25 cellular contexts compared by ENCODE assay signal in the genomic region with DNA sequence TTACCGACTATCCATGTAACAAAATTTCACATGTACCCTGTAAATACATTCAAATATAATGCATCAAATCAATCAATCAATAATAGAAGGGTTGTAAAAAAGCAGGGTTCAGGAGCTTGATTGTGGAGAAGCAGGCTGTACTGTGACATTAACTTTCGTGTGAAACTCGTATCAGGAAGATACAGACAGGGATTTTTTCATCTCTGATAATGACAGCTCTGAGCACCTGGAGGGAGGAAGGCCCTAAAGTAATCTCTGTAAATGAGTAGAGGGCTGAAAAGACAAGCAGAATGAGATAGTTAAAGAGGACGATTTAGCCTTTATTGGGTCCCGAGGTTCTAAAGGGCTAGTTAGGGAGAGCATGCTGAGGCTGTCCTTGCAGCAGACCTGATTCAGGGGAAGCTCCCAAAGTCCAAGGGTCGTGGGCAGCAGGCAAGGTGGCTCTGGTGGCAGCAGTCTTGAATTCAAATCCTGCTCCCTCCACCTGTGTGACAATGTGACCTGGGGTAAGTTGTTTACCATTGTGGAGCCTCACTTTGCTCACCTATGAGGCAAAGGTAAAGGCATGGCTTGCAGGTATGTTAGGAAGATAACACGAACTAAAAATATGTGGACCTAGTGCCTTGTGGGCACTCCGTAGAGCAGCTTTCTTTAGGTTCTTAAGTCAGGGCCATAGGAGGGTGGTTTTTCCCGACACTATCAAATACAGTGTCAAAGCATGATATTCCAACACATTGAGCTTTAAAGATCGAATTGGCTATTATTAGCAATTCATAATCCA.
"Had no signal": no experiment of that assay in that cellular context is flagged by ENCODE, and none has a peak within 500 bp of the region (broad histone marks: within the 10 kb centered on the region; RNA-seq: fewer than 3 reads in every experiment).

No MANE protein-coding gene starts in this region.

- ATAC-seq: naive thymus-derived CD4-positive, alpha-beta T cell; pancreas; psoas muscle had no signal

- H3K4me3 ChIP-seq: colonic mucosa, left ventricle myocardium inferior, lung, pancreas, psoas muscle, sigmoid colon, suprapubic skin, tibial artery had no signal

- H3K36me3 ChIP-seq: colonic mucosa, left ventricle myocardium inferior, pancreas, sigmoid colon, suprapubic skin, tibial artery had no signal

- H3K27me3 Mint-ChIP-seq: activated naive CD8-positive, alpha-beta T cell; naive thymus-derived CD4-positive, alpha-beta T cell had no signal

- H3K27me3 ChIP-seq: colonic mucosa, pancreas, sigmoid colon, suprapubic skin, tibial artery had no signal

- H3K4me1 ChIP-seq: colonic mucosa, pancreas, psoas muscle, sigmoid colon, tibial artery had no signal

- H3K27ac Mint-ChIP-seq: activated naive CD8-positive, alpha-beta T cell; naive thymus-derived CD4-positive, alpha-beta T cell had no signal

- H3K36me3 Mint-ChIP-seq: activated naive CD8-positive, alpha-beta T cell had no signal

- H3K27ac ChIP-seq: colonic mucosa, epithelial cell of prostate, left ventricle myocardium inferior, pancreas, psoas muscle, sigmoid colon, suprapubic skin, tibial artery had no signal

- H3K9me3 ChIP-seq: colonic mucosa, left ventricle myocardium inferior, pancreas, psoas muscle, sigmoid colon, suprapubic skin, tibial artery had no signal

- DNase-seq: activated CD4-positive, alpha-beta T cell treated with anti-CD3 and anti-CD28 coated beads for 4 hours; activated CD4-positive, alpha-beta T cell treated with anti-CD3 and anti-CD28 coated beads, Interleukin-2, amount 50 U/mL, for 48 hours; activated CD8-positive, alpha-beta memory T cell treated with anti-CD3 and anti-CD28 coated beads for 24 hours; activated effector memory CD4-positive, alpha-beta T cell treated with Interleukin-2 at 50 U/mL for 16 hours; activated naive CD4-positive, alpha-beta T cell treated with Interleukin-2 at 50 U/mL for 16 hours; anterior cingulate cortex; cerebellar nuclear complex; colonic mucosa; effector CD8-positive, alpha-beta T cell; glutamatergic neuron; islet precursor cell; left ventricle myocardium inferior; naive thymus-derived CD4-positive, alpha-beta T cell; nucleus accumbens; pancreas; psoas muscle; sigmoid colon; small intestine; stimulated activated CD4-positive, alpha-beta T cell treated with anti-CD3 and anti-CD28 coated beads, Interleukin-4, amount 100 ng/mL, for 24 hours; stimulated activated naive CD4-positive, alpha-beta T cell; tibial artery had no signal

- H3K4me3 Mint-ChIP-seq: activated naive CD8-positive, alpha-beta T cell; naive thymus-derived CD4-positive, alpha-beta T cell had no signal
